Comparison of ENCODE assay signal across 8 cellular contexts in the genomic region with DNA sequence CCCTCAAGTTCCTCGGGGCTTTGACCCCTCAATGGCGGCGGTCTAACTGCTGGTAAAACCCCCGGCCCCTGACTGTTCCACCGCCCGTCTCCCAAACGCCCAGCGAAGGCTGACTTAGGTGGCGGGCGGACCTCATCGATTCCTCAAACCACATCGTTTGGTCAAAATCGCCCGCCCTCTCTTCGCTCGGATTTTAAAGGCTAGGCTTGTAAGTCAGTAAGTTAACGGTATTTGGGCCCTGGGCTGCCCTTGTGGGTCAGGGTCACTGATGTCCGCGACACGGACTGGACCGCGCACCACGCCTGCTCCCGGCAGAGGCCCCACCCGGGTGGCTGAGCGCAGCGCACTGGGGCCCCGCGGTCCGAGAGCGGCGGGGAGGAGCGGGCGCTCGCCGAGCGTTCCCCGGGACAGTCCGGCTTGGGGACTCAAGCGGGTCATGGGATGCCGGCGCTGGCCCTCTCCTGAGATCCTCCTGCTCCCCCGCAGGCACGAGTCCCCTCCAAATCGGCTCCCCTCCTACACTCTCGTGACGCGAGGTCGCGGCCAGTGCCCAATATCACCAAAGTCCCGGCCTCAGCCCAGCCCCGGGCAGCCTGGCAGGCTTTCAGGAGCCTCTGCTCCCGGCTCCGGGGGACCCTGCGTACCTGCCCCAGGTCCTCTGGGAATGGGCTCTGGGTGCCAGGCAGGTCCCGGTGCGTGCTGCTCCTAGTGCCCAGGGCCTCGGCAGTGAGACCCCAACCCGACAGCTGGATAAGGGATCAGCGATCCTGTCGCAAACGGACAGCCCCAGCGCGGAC. TPM values are rescaled to one million over a fixed set of nuclear protein-coding genes. Genes with fewer than 3 reads are reported as not detected.
DNase-seq lines count a peak whose midpoint lies in the region; ATAC-seq and TF ChIP-seq lines count a peak whose summit lies in the region.

No MANE protein-coding gene starts in this region.

- H3K27me3 ChIP-seq in left ventricle myocardium inferior (ENCODE audit: low read depth) (peaks cover 81% of the 10 kb centered on the region), skeletal muscle tissue (ENCODE audit: control insufficient read depth in 3 of 3, insufficient read depth in 3 of 3, low read length in 3 of 3) (peaks cover 40 to 55% (median 48%) of the 10 kb centered on the region in 3 donors)

- H3K9me3 ChIP-seq in left ventricle myocardium inferior (replicated peaks) = no peaks in the 10 kb centered on the region
- no peaks in the 10 kb centered on the region for H3K9me3 ChIP-seq in skeletal muscle tissue (ENCODE audit: control insufficient read depth in 3 of 3, low read length in 3 of 3)

- POLR2A ChIA-PET in T-cell (lab: Charles Lee) = no interaction called here

- H3K36me3 ChIP-seq in left ventricle myocardium inferior (no peaks in the 10 kb centered on the region), skeletal muscle tissue (ENCODE audit: control insufficient read depth in 3 of 3, insufficient read depth in 3 of 3, low read length in 3 of 3) (no peaks in the 10 kb centered on the region)

- H3K4me1 ChIP-seq in left ventricle myocardium inferior = peaks cover 48% of the 10 kb centered on the region
- H3K4me1 ChIP-seq in skeletal muscle tissue (ENCODE audit: control insufficient read depth in 3 of 3, insufficient read depth in 3 of 3, low read length in 3 of 3) = peaks cover 9 to 23% (median 17%) of the 10 kb centered on the region in 3 donors

- TF ChIP-seq CTCF in GM12875 (IDR thresholded peaks at IDR 0.05; ENCODE audit: borderline replicate concordance, insufficient read depth, low read depth, low read length) (no peak), left ventricle myocardium inferior (IDR thresholded peaks at IDR 0.05; ENCODE audit: borderline replicate concordance) (no peak)

- H3K27ac ChIP-seq in left ventricle myocardium inferior (replicated peaks) (peak overlapping the region; percentile 92), skeletal muscle tissue (ENCODE audit: low read depth, low read length) (peak overlapping the region; percentile 65)

- H3K4me3 ChIP-seq in GM12875 (ENCODE audit: low read depth, low read length) (peak overlapping the region; percentile 64), left ventricle myocardium inferior (peak overlapping the region; percentile 75), skeletal muscle tissue (ENCODE audit: low read length in 3 of 3) (peak overlapping the region; percentile 62 to 70 (median 65))

- H3K36me3 Mint-ChIP-seq in T-cell = no peaks in the 10 kb centered on the region

- intact Hi-C loops in left ventricle myocardium inferior (cut with micrococcal nuclease) = loop anchor here (10.0 kb wide), 1 partner anchor 141 kb away; no protein-coding TSS in a partner anchor

- H3K9me3 Mint-ChIP-seq in T-cell = no peaks in the 10 kb centered on the region

- peaks cover 22 to 40% (median 35%) of the 10 kb centered on the region in 3 donors for H3K4me1 Mint-ChIP-seq in T-cell

- no peak for ATAC-seq in T-cell (replicated peaks in 1 of 4)
- no peak for ATAC-seq in activated CD4-positive, CD25-positive, alpha-beta regulatory T cell treated with anti-CD3 and anti-CD28 coated beads, Interleukin-2, amount 50 U/mL, for 24 hours
- no peak for ATAC-seq in GM19324 (IDR thresholded peaks at IDR 0.05; ENCODE audit: low FRiP score, unreplicated experiment)

- no peak overlapping the region for H3K27ac Mint-ChIP-seq in T-cell

- H3K27me3 Mint-ChIP-seq in T-cell = peaks cover 8 to 49% of the 10 kb centered on the region in 2 donors

- no peak for DNase-seq in T-cell
- no peak for DNase-seq in left ventricle myocardium inferior
- no peak for DNase-seq in cortex of kidney (lab: John Stamatoyannopoulos, UW)
- DNase-seq in anterior cingulate cortex (lab: John Stamatoyannopoulos, UW) = no peak

- CTCF ChIA-PET in T-cell (lab: Charles Lee) = no interaction called here

- peak overlapping the region; percentile 56 to 78 (median 61) for H3K9ac ChIP-seq in skeletal muscle tissue (ENCODE audit: low read depth in 1 of 3, low read length in 3 of 3)

- H3K4me3 Mint-ChIP-seq in T-cell = peak overlapping the region; percentile 58 to 72 (median 62)

RNA-seq across cellular contexts. Expression of a gene that starts 1.0 kb away (rescaled TPM):
- total RNA-seq in T-cell (1 to 10 TPM in 3 of 5 donors, under 1 TPM in 2; 0.56 to 2.9 (median 1.6) TPM), left ventricle myocardium inferior (40.7 TPM), skeletal muscle tissue (13.0 TPM)
